ENCODE assay signal across 16 cellular contexts in genomic region chr11:125331357-125331756, GRCh38.
DNase-seq lines count a peak whose midpoint lies in the region; ATAC-seq, FAIRE-seq and TF ChIP-seq lines count a peak whose summit lies in the region.
"Had no signal": no experiment of that assay in that cellular context is flagged by ENCODE, and none has a peak within 500 bp of the region (broad histone marks: within the 10 kb centered on the region; RNA-seq: fewer than 3 reads in every experiment).

No MANE protein-coding gene starts in this region.

- no peak for TF ChIP-seq POLR2A in GM12891 (IDR thresholded peaks at IDR 0.05; ENCODE audit: low read depth, low read length)

- H3K36me3 Mint-ChIP-seq in endodermal cell (ENCODE audit: low read depth): no peaks in the 10 kb centered on the region
- peaks cover 23% of the 10 kb centered on the region for H3K36me3 Mint-ChIP-seq in nephron (ENCODE audit: low read depth)
- H3K36me3 Mint-ChIP-seq: CD8-positive, alpha-beta T cell had no signal

- H3K4me1 Mint-ChIP-seq in endodermal cell: peaks cover 34% of the 10 kb centered on the region
- H3K4me1 Mint-ChIP-seq in nephron: peaks cover 72% of the 10 kb centered on the region

- no peaks in the 10 kb centered on the region for H3K9me3 Mint-ChIP-seq in endodermal cell
- H3K9me3 Mint-ChIP-seq in nephron: no peaks in the 10 kb centered on the region
- H3K9me3 Mint-ChIP-seq: CD8-positive, alpha-beta T cell had no signal

- peak; percentile 52 for DNase-seq in endodermal cell
- DNase-seq in posterior vena cava (ENCODE audit: low spot score): peak; percentile 45
- no peak for DNase-seq in GM12891 (ENCODE audit: insufficient read length, low spot score)
- DNase-seq in stimulated activated naive CD4-positive, alpha-beta T cell (lab: John Stamatoyannopoulos, UW): no peak
- no peak for DNase-seq in caudate nucleus (lab: John Stamatoyannopoulos, UW)
- DNase-seq: BE2C; CD8-positive, alpha-beta T cell; COR-L47; DND-41; GDM1; GM23248 had no signal

- peaks cover 9% of the 10 kb centered on the region for H3K4me1 ChIP-seq in endodermal cell (ENCODE audit: control insufficient read depth, insufficient read depth, low read length)
- H3K4me1 ChIP-seq: BE2C had no signal

- H3K4me3 Mint-ChIP-seq in endodermal cell: no peak overlapping the region
- no peak overlapping the region for H3K4me3 Mint-ChIP-seq in nephron
- H3K4me3 Mint-ChIP-seq: CD8-positive, alpha-beta T cell had no signal

- TF ChIP-seq CTCF in endodermal cell (conservative IDR thresholded peaks at IDR 0.05): no peak
- TF ChIP-seq CTCF in nephron (IDR thresholded peaks at IDR 0.05; ENCODE audit: unreplicated experiment in 3 of 3): no peak

- no peak overlapping the region for H3K9ac ChIP-seq in endodermal cell (ENCODE audit: extremely low read depth, low read length, poor library complexity, severe bottlenecking)
- H3K9ac ChIP-seq: GM23248 had no signal

- no peak for ATAC-seq in GM19397 (IDR thresholded peaks at IDR 0.05; ENCODE audit: unreplicated experiment)
- ATAC-seq: CD8-positive, alpha-beta T cell had no signal

- H3K36me3 ChIP-seq in endodermal cell (ENCODE audit: control insufficient read depth, insufficient read depth, low read length): no peaks in the 10 kb centered on the region
- H3K36me3 ChIP-seq: BE2C had no signal

- no peak overlapping the region for H3K27ac Mint-ChIP-seq in endodermal cell
- H3K27ac Mint-ChIP-seq in nephron: peak overlapping the region in 2 of 3 experiments; percentile 18 to 72
- H3K27ac Mint-ChIP-seq: CD8-positive, alpha-beta T cell had no signal

- WGBS in endodermal cell (ENCODE audit: insufficient coverage in 1 of 2, insufficient read length in 1 of 2), 2 experiments: 86 to 94% methylated on average over 2 to 5 of the region's 5 CpGs

- peak overlapping the region; percentile 47 for H3K27ac ChIP-seq in angular gyrus (ENCODE audit: low read depth, low read length)
- no peak overlapping the region for H3K27ac ChIP-seq in endodermal cell (ENCODE audit: low read depth, low read length)
- no peak overlapping the region for H3K27ac ChIP-seq in caudate nucleus (ENCODE audit: low read depth, low read length)
- H3K27ac ChIP-seq: C4-2B, GM23248 had no signal

- H3K4me3 ChIP-seq in endodermal cell (ENCODE audit: low read length): no peak overlapping the region
- H3K4me3 ChIP-seq: GM23248 had no signal

- no peaks in the 10 kb centered on the region for H3K9me3 ChIP-seq in endodermal cell (ENCODE audit: control insufficient read depth, low read length)
- H3K9me3 ChIP-seq: BE2C had no signal

- no peaks in the 10 kb centered on the region for H3K27me3 Mint-ChIP-seq in endodermal cell (ENCODE audit: insufficient read depth)
- H3K27me3 Mint-ChIP-seq in nephron (ENCODE audit: low read depth): peaks cover 4% of the 10 kb centered on the region

- intact Hi-C loops in posterior vena cava (cut with DNase I): no loop called here

- H3K27me3 ChIP-seq in endodermal cell (ENCODE audit: control insufficient read depth, insufficient read depth, low read length, poor library complexity, severe bottlenecking): no peaks in the 10 kb centered on the region

- no peak for FAIRE-seq in GM12891 (lab: Jason Lieb, UNC)
- FAIRE-seq: D721Med had no signal

TF ChIP-seq in GM12891, 5 proteins besides CTCF, POLR2A, EP300 and RAD21:
- TF ChIP-seq POU2F2 (IDR thresholded peaks at IDR 0.05; ENCODE audit: low read depth, low read length): no peak
TF ChIP-seq in GM12891: peak in this region for 0.

Comparison
In these comparisons a context has a peak if more than half of its experiments do, and no peak if none do; other contexts are left out.
1. DNase-seq: peak in endodermal cell (single experiment) and posterior vena cava (single experiment); none in GM12891 (single experiment), stimulated activated naive CD4-positive, alpha-beta T cell (0 of 6) and caudate nucleus (0 of 61).